ENCODE assay signal across 22 cellular contexts in the genomic region with DNA sequence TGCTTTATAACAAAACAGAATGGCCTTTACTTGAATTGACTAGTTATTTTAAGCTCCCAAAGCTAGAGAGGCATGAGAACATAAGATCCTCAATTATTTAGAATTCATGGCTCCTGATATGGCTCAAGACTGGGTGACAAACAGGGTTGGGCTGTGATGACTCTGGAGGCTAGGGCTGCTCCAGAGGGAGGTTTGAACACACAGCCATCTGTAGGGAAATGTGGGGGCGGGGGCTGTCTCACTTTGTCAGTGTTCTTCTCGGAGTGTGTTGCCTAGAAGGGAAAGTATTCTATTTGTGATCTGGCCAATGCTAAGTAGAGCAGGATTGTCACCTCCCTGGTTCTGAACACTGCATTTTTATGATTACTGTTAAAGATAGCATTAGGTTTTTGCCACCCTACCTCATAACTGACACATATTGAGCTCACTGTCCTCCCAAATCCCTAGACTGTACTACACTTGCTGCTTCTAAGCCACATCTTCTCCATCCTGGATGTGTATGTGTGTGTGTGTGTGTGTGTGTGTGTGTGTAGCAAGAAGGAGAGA. TPM values are rescaled to one million over a fixed set of nuclear protein-coding genes. Genes with fewer than 3 reads are reported as not detected.
A peak's percentile ranks its signal among the peaks of the same experiment; 100 is the strongest.
DNase-seq lines count a peak whose midpoint lies in the region; ATAC-seq and TF ChIP-seq lines count a peak whose summit lies in the region.
"Had no signal": no experiment of that assay in that cellular context is flagged by ENCODE, and none has a peak within 500 bp of the region (broad histone marks: within the 10 kb centered on the region; RNA-seq: fewer than 3 reads in every experiment).

No MANE protein-coding gene starts in this region.

- H3K4me3 ChIP-seq in HL-60 (replicated peaks; ENCODE audit: insufficient read depth, low read length), result no peak overlapping the region
- no peak overlapping the region for H3K4me3 ChIP-seq in sigmoid colon
- H3K4me3 ChIP-seq in prostate gland, result no peak overlapping the region

- H3K36me3 ChIP-seq in sigmoid colon, result no peaks in the 10 kb centered on the region
- H3K36me3 ChIP-seq in prostate gland, result no peaks in the 10 kb centered on the region

- ATAC-seq in activated naive CD4-positive, alpha-beta T cell treated with anti-CD3 and anti-CD28 coated beads, Interleukin-2, amount 50 U/mL, for 72 hours, result no peak
- ATAC-seq in stimulated activated memory B cell treated with anti-CD40 and anti-IgM and Interleukin-4, amounts not matched to agents 10 μg/mL and 1 μg/mL and 100 μg/mL, for 72 hours, result no peak

- DNase-seq in activated naive CD4-positive, alpha-beta T cell treated with anti-CD3 and anti-CD28 coated beads for 36 hours, result peak; percentile 30
- DNase-seq in activated naive CD4-positive, alpha-beta T cell treated with anti-CD3 and anti-CD28 coated beads, Interleukin-2, amount 50 U/mL, for 72 hours (ENCODE audit: low spot score in 2 of 2), result no peak
- DNase-seq in HL-60 (ENCODE audit: low read depth in 1 of 2, low spot score in 1 of 2) (no peak), sigmoid colon (no peak), prostate gland (ENCODE audit: low spot score) (no peak)
- no peak for DNase-seq in activated T-helper 1 cell treated with anti-CD3 and anti-CD28 coated beads, Interleukin-12 subunit alpha, Interleukin-12 subunit beta, Interleukin-2, Interleukin-4 antibody, amounts not matched to agents 30 ng/mL and 10 ng/mL and 1 ng/mL, durations not matched to agents 14 hours and 24 hours and 36 hours (ENCODE audit: low spot score)
- DNase-seq: ACHN, COR-L47, DMS 273 treated with DMSO at 0.1 percent for 48 hours, DND-41, KG1, NCI-H1417, NCI-H187, NCI-H2107, NCI-H510A, NCI-H748 treated with DMSO at 0.1 percent for 48 hours, SHP77 had no signal

- no peak for TF ChIP-seq POLR2A in sigmoid colon (IDR thresholded peaks at IDR 0.05)
- TF ChIP-seq POLR2A in prostate gland (IDR thresholded peaks at IDR 0.05), result no peak

- no peak for TF ChIP-seq EP300 in sigmoid colon (IDR thresholded peaks at IDR 0.05)

- no peaks in the 10 kb centered on the region for H3K9me3 Mint-ChIP-seq in activated naive CD4-positive, alpha-beta T cell treated with anti-CD3 and anti-CD28 coated beads for 36 hours
- peaks cover 0 to 7% of the 10 kb centered on the region in 2 donors for H3K9me3 Mint-ChIP-seq in activated naive CD4-positive, alpha-beta T cell treated with anti-CD3 and anti-CD28 coated beads, Interleukin-2, amount 50 U/mL, for 72 hours
- H3K9me3 Mint-ChIP-seq in activated T-helper 1 cell treated with anti-CD3 and anti-CD28 coated beads, Interleukin-12 subunit alpha, Interleukin-12 subunit beta, Interleukin-2, Interleukin-4 antibody, amounts not matched to agents 30 ng/mL and 10 ng/mL and 1 ng/mL, durations not matched to agents 14 hours and 24 hours and 36 hours, result peaks cover 3% of the 10 kb centered on the region
- no peaks in the 10 kb centered on the region for H3K9me3 Mint-ChIP-seq in stimulated activated memory B cell treated with anti-CD40 and anti-IgM and Interleukin-4, amounts not matched to agents 10 μg/mL and 1 μg/mL and 100 μg/mL, for 72 hours

- H3K27me3 Mint-ChIP-seq in activated naive CD4-positive, alpha-beta T cell treated with anti-CD3 and anti-CD28 coated beads for 36 hours (ENCODE audit: low read depth), result no peaks in the 10 kb centered on the region
- no peaks in the 10 kb centered on the region for H3K27me3 Mint-ChIP-seq in activated T-helper 1 cell treated with anti-CD3 and anti-CD28 coated beads, Interleukin-12 subunit alpha, Interleukin-12 subunit beta, Interleukin-2, Interleukin-4 antibody, amounts not matched to agents 30 ng/mL and 10 ng/mL and 1 ng/mL, durations not matched to agents 14 hours and 24 hours and 36 hours (ENCODE audit: insufficient read depth)
- H3K27me3 Mint-ChIP-seq in stimulated activated memory B cell treated with anti-CD40 and anti-IgM and Interleukin-4, amounts not matched to agents 10 μg/mL and 1 μg/mL and 100 μg/mL, for 72 hours, result no peaks in the 10 kb centered on the region

- H3K27me3 ChIP-seq in HL-60 (ENCODE audit: insufficient read depth, poor library complexity, severe bottlenecking) (no peaks in the 10 kb centered on the region), sigmoid colon (no peaks in the 10 kb centered on the region), prostate gland (replicated peaks; ENCODE audit: insufficient read depth) (no peaks in the 10 kb centered on the region)

- peaks cover 19% of the 10 kb centered on the region for H3K4me1 Mint-ChIP-seq in activated naive CD4-positive, alpha-beta T cell treated with anti-CD3 and anti-CD28 coated beads for 36 hours (ENCODE audit: low read depth)
- H3K4me1 Mint-ChIP-seq in activated T-helper 1 cell treated with anti-CD3 and anti-CD28 coated beads, Interleukin-12 subunit alpha, Interleukin-12 subunit beta, Interleukin-2, Interleukin-4 antibody, amounts not matched to agents 30 ng/mL and 10 ng/mL and 1 ng/mL, durations not matched to agents 14 hours and 24 hours and 36 hours (ENCODE audit: low read depth), result peaks cover 31% of the 10 kb centered on the region
- peaks cover 15% of the 10 kb centered on the region for H3K4me1 Mint-ChIP-seq in stimulated activated memory B cell treated with anti-CD40 and anti-IgM and Interleukin-4, amounts not matched to agents 10 μg/mL and 1 μg/mL and 100 μg/mL, for 72 hours

- H3K4me3 Mint-ChIP-seq in activated naive CD4-positive, alpha-beta T cell treated with anti-CD3 and anti-CD28 coated beads for 36 hours, result no peak overlapping the region
- H3K4me3 Mint-ChIP-seq in activated T-helper 1 cell treated with anti-CD3 and anti-CD28 coated beads, Interleukin-12 subunit alpha, Interleukin-12 subunit beta, Interleukin-2, Interleukin-4 antibody, amounts not matched to agents 30 ng/mL and 10 ng/mL and 1 ng/mL, durations not matched to agents 14 hours and 24 hours and 36 hours, result no peak overlapping the region
- H3K4me3 Mint-ChIP-seq in stimulated activated memory B cell treated with anti-CD40 and anti-IgM and Interleukin-4, amounts not matched to agents 10 μg/mL and 1 μg/mL and 100 μg/mL, for 72 hours, result no peak overlapping the region

- H3K4me1 ChIP-seq in sigmoid colon (no peaks in the 10 kb centered on the region), prostate gland (replicated peaks) (no peaks in the 10 kb centered on the region)

- H3K36me3 Mint-ChIP-seq in activated naive CD4-positive, alpha-beta T cell treated with anti-CD3 and anti-CD28 coated beads for 36 hours (ENCODE audit: low read depth), result no peaks in the 10 kb centered on the region
- H3K36me3 Mint-ChIP-seq in activated naive CD4-positive, alpha-beta T cell treated with anti-CD3 and anti-CD28 coated beads, Interleukin-2, amount 50 U/mL, for 72 hours, result peaks cover 0 to 16% of the 10 kb centered on the region in 2 donors
- no peaks in the 10 kb centered on the region for H3K36me3 Mint-ChIP-seq in activated T-helper 1 cell treated with anti-CD3 and anti-CD28 coated beads, Interleukin-12 subunit alpha, Interleukin-12 subunit beta, Interleukin-2, Interleukin-4 antibody, amounts not matched to agents 30 ng/mL and 10 ng/mL and 1 ng/mL, durations not matched to agents 14 hours and 24 hours and 36 hours (ENCODE audit: low read depth)
- H3K36me3 Mint-ChIP-seq in stimulated activated memory B cell treated with anti-CD40 and anti-IgM and Interleukin-4, amounts not matched to agents 10 μg/mL and 1 μg/mL and 100 μg/mL, for 72 hours, result no peaks in the 10 kb centered on the region

- 80 to 92% methylated on average over 2 of the region's 2 CpGs for WGBS in sigmoid colon, 2 donors
- WGBS in prostate gland, result 79% methylated on average over 2 of the region's 2 CpGs

- peak overlapping the region; percentile 92 for H3K27ac ChIP-seq in HL-60 (replicated peaks)
- H3K27ac ChIP-seq in sigmoid colon, result no peak overlapping the region
- no peak overlapping the region for H3K27ac ChIP-seq in prostate gland

- CTCF ChIA-PET in activated naive CD4-positive, alpha-beta T cell treated with anti-CD3 and anti-CD28 coated beads for 36 hours (lab: Charles Lee), result interaction anchor here (1.2 kb wide), 1 partner anchor 8 kb away, joined by 3 read pairs; no protein-coding TSS in a partner anchor

- intact Hi-C loops in activated naive CD4-positive, alpha-beta T cell treated with anti-CD3 and anti-CD28 coated beads for 36 hours (cut with micrococcal nuclease), result loop anchor here (2.0 kb wide), 1 partner anchor 15 kb away; no protein-coding TSS in a partner anchor
- intact Hi-C loops in activated T-helper 1 cell treated with anti-CD3 and anti-CD28 coated beads, Interleukin-12 subunit alpha, Interleukin-12 subunit beta, Interleukin-2, Interleukin-4 antibody, amounts not matched to agents 30 ng/mL and 10 ng/mL and 1 ng/mL, durations not matched to agents 14 hours and 24 hours and 36 hours (cut with micrococcal nuclease), result loop anchor here (1.0 to 2.0 kb wide), 3 partner anchors 8 to 117 kb away; no protein-coding TSS in a partner anchor
- intact Hi-C loops in sigmoid colon (cut with DNase I), result no loop called here
- intact Hi-C loops in prostate gland (cut with DNase I), result no loop called here

- H3K27ac Mint-ChIP-seq in activated naive CD4-positive, alpha-beta T cell treated with anti-CD3 and anti-CD28 coated beads for 36 hours, result no peak overlapping the region
- no peak overlapping the region for H3K27ac Mint-ChIP-seq in activated naive CD4-positive, alpha-beta T cell treated with anti-CD3 and anti-CD28 coated beads, Interleukin-2, amount 50 U/mL, for 72 hours
- H3K27ac Mint-ChIP-seq in activated T-helper 1 cell treated with anti-CD3 and anti-CD28 coated beads, Interleukin-12 subunit alpha, Interleukin-12 subunit beta, Interleukin-2, Interleukin-4 antibody, amounts not matched to agents 30 ng/mL and 10 ng/mL and 1 ng/mL, durations not matched to agents 14 hours and 24 hours and 36 hours, result peak overlapping the region; percentile 70
- peak overlapping the region; percentile 42 for H3K27ac Mint-ChIP-seq in stimulated activated memory B cell treated with anti-CD40 and anti-IgM and Interleukin-4, amounts not matched to agents 10 μg/mL and 1 μg/mL and 100 μg/mL, for 72 hours

- no peaks in the 10 kb centered on the region for H3K9me3 ChIP-seq in sigmoid colon
- H3K9me3 ChIP-seq in prostate gland, result no peaks in the 10 kb centered on the region

- TF ChIP-seq CTCF in HL-60 (IDR thresholded peaks at IDR 0.05; ENCODE audit: insufficient read depth, low read length) (no peak), sigmoid colon (IDR thresholded peaks at IDR 0.05) (no peak), prostate gland (IDR thresholded peaks at IDR 0.05) (no peak)

RNA-seq across cellular contexts. Expression of gene VSIG4, which starts 45.9 kb away (rescaled TPM):
- total RNA-seq in activated naive CD4-positive, alpha-beta T cell treated with anti-CD3 and anti-CD28 coated beads for 36 hours, result not detected
- under 1 TPM in 1 of 2 donors, not detected in 1; 0.57 TPM for total RNA-seq in activated naive CD4-positive, alpha-beta T cell treated with anti-CD3 and anti-CD28 coated beads, Interleukin-2, amount 50 U/mL, for 72 hours
- total RNA-seq in activated T-helper 1 cell treated with anti-CD3 and anti-CD28 coated beads, Interleukin-12 subunit alpha, Interleukin-12 subunit beta, Interleukin-2, Interleukin-4 antibody, amounts not matched to agents 30 ng/mL and 10 ng/mL and 1 ng/mL, durations not matched to agents 14 hours and 24 hours and 36 hours, result not detected in 2 replicates
- total RNA-seq in sigmoid colon (100 to 1,000 TPM in 3 of 4 donors, 10 to 100 TPM in 1; 44.0 to 213 (median 126) TPM), prostate gland (10 to 100 TPM; 14.5 to 31.5 TPM)
- 100 to 1,000 TPM in 1 of 3 donors, 10 to 100 TPM in 2; 26.0 to 178 (median 36.6) TPM for polyA plus RNA-seq in sigmoid colon
- total RNA-seq: G401, M059J, OCI-LY7, RPMI7951 had no signal

Comparison
In these comparisons a context has a peak if more than half of its experiments do, and no peak if none do; other contexts are left out.
1. H3K27ac Mint-ChIP-seq: peak in activated T-helper 1 cell treated with anti-CD3 and anti-CD28 coated beads, Interleukin-12 subunit alpha, Interleukin-12 subunit beta, Interleukin-2, Interleukin-4 antibody, amounts not matched to agents 30 ng/mL and 10 ng/mL and 1 ng/mL, durations not matched to agents 14 hours and 24 hours and 36 hours (single experiment) and stimulated activated memory B cell treated with anti-CD40 and anti-IgM and Interleukin-4, amounts not matched to agents 10 μg/mL and 1 μg/mL and 100 μg/mL, for 72 hours (single experiment); none in activated naive CD4-positive, alpha-beta T cell treated with anti-CD3 and anti-CD28 coated beads for 36 hours (single experiment) and activated naive CD4-positive, alpha-beta T cell treated with anti-CD3 and anti-CD28 coated beads, Interleukin-2, amount 50 U/mL, for 72 hours (0 of 2).
2. RNA of gene VSIG4, which starts 45.9 kb away (total RNA-seq): 44.0 to 213 TPM in sigmoid colon and 14.5 to 31.5 TPM in prostate gland; 0.57 TPM in activated naive CD4-positive, alpha-beta T cell treated with anti-CD3 and anti-CD28 coated beads, Interleukin-2, amount 50 U/mL, for 72 hours, not detected in activated naive CD4-positive, alpha-beta T cell treated with anti-CD3 and anti-CD28 coated beads for 36 hours and not detected in activated T-helper 1 cell treated with anti-CD3 and anti-CD28 coated beads, Interleukin-12 subunit alpha, Interleukin-12 subunit beta, Interleukin-2, Interleukin-4 antibody, amounts not matched to agents 30 ng/mL and 10 ng/mL and 1 ng/mL, durations not matched to agents 14 hours and 24 hours and 36 hours; every median in the first group is over 4 times any median in the second.
3. intact Hi-C loops: an anchor here in activated naive CD4-positive, alpha-beta T cell treated with anti-CD3 and anti-CD28 coated beads for 36 hours (2.0 kb wide) and activated T-helper 1 cell treated with anti-CD3 and anti-CD28 coated beads, Interleukin-12 subunit alpha, Interleukin-12 subunit beta, Interleukin-2, Interleukin-4 antibody, amounts not matched to agents 30 ng/mL and 10 ng/mL and 1 ng/mL, durations not matched to agents 14 hours and 24 hours and 36 hours (1.0 to 2.0 kb wide); none called in sigmoid colon and prostate gland.